Comparison of ENCODE assay signal across 23 cellular contexts in genomic region chr14:22316473-22316872, GRCh38.
"Had no signal": no experiment of that assay in that cellular context is flagged by ENCODE, and none has a peak within 500 bp of the region (broad histone marks: within the 10 kb centered on the region; RNA-seq: fewer than 3 reads in every experiment).

No MANE protein-coding gene starts in this region.

- H3K27ac Mint-ChIP-seq: IgD-negative memory B cell had no signal

- H3K27ac ChIP-seq: SJSA1, SK-N-MC had no signal

- DNase-seq: Karpas-422, KG1, MG63, NCI-H1092, NCI-H1105 treated with DMSO at 0.1 percent for 48 hours, NCI-H1417 treated with DMSO at 0.1 percent for 48 hours, NCI-H187, NCI-H2029, NCI-H2081 treated with DMSO at 0.1 percent for 48 hours, NCI-H2171, NCI-H226, NCI-H446, NCI-H510A, NCI-H524 treated with DMSO at 0.1 percent for 48 hours, NCI-H69, NCI-H774, Right ventricle myocardium superior, RPMI8226, SIG-M5 had no signal

- H3K4me3 ChIP-seq: MG63, SJSA1, SK-N-MC had no signal

- FAIRE-seq: RCC 7860 had no signal

- H3K36me3 Mint-ChIP-seq: IgD-negative memory B cell had no signal

- H3K4me1 ChIP-seq: SJSA1 had no signal

- H3K4me3 Mint-ChIP-seq: IgD-negative memory B cell had no signal

- H3K9me3 ChIP-seq: MG63, SJSA1 had no signal

- H3K9me3 Mint-ChIP-seq: IgD-negative memory B cell had no signal

- H3K36me3 ChIP-seq: MG63, SJSA1 had no signal
